ENCODE assay signal across 16 cellular contexts in genomic region chr4:131526686-131527085, GRCh38.
DNase-seq lines count a peak whose midpoint lies in the region; TF ChIP-seq lines count a peak whose summit lies in the region.
"Had no signal": no experiment of that assay in that cellular context is flagged by ENCODE, and none has a peak within 500 bp of the region (broad histone marks: within the 10 kb centered on the region; RNA-seq: fewer than 3 reads in every experiment).

No MANE protein-coding gene starts in this region.

- H3K36me3 ChIP-seq in adipocyte (ENCODE audit: control insufficient read depth, insufficient read depth, low read length, severe bottlenecking), result no peaks in the 10 kb centered on the region
- no peaks in the 10 kb centered on the region for H3K36me3 ChIP-seq in mammary epithelial cell (ENCODE audit: insufficient read depth, low read length)

- no TSS peak for BruUV-seq in mammary epithelial cell (replicated peaks; lab: Mats Ljungman, UMichigan)

- peaks cover 12% of the 10 kb centered on the region for H3K4me1 Mint-ChIP-seq in mesothelial cell of epicardium
- H3K4me1 Mint-ChIP-seq: CD14-positive monocyte had no signal

- no peak overlapping the region for H2AFZ ChIP-seq in mammary epithelial cell (ENCODE audit: low read depth, low read length)

- H3K4me3 ChIP-seq in adipocyte (ENCODE audit: low read length) (no peak overlapping the region), fibroblast of pulmonary artery (replicated peaks; ENCODE audit: low read depth, low read length) (no peak overlapping the region), skeletal muscle cell (ENCODE audit: low read depth, low read length) (no peak overlapping the region), mammary epithelial cell (replicated peaks in 1 of 3; ENCODE audit: insufficient read depth in 1 of 3, low read depth in 2 of 3, low read length in 3 of 3) (no peak overlapping the region)

- no peak overlapping the region for H3K4me2 ChIP-seq in mammary epithelial cell (ENCODE audit: insufficient read depth, low read depth, low read length)

- H3K27me3 Mint-ChIP-seq in mesothelial cell of epicardium (ENCODE audit: low read depth), result no peaks in the 10 kb centered on the region

- H3K27ac ChIP-seq in mammary epithelial cell (ENCODE audit: insufficient read depth, low read depth, low read length), result no peak overlapping the region

- peak; percentile 1 for DNase-seq in adipocyte (ENCODE audit: low read depth)
- DNase-seq in fibroblast of pulmonary artery (ENCODE audit: low read depth), result peak; percentile 18
- no peak for DNase-seq in mesothelial cell of epicardium (ENCODE audit: low spot score in 2 of 2, unreplicated experiment in 2 of 2)
- peak; percentile 14 for DNase-seq in skeletal muscle cell (ENCODE audit: low read depth)
- no peak for DNase-seq in mammary epithelial cell
- DNase-seq in germinal center (ENCODE audit: low spot score), result no peak
- no peak for DNase-seq in NAMALWA (ENCODE audit: low spot score)
- DNase-seq in NK-92 (lab: John Stamatoyannopoulos, UW; ENCODE audit: unreplicated experiment), result no peak
- DNase-seq: CD8-positive, alpha-beta T cell; COR-L47; DMS153; DMS79 treated with DMSO at 0.1 percent for 48 hours; EL; HCEC 1CT; HFFc6 had no signal

- H3K27me3 ChIP-seq in adipocyte (replicated peaks; ENCODE audit: control insufficient read depth, insufficient read depth, low read length) (no peaks in the 10 kb centered on the region), mammary epithelial cell (ENCODE audit: insufficient read depth, low read length) (no peaks in the 10 kb centered on the region)

- H3K36me3 Mint-ChIP-seq in mesothelial cell of epicardium, result no peaks in the 10 kb centered on the region
- H3K36me3 Mint-ChIP-seq: CD14-positive monocyte; CD8-positive, alpha-beta T cell had no signal

- TF ChIP-seq CTCF in fibroblast of pulmonary artery (IDR thresholded peaks at IDR 0.05; ENCODE audit: low read length, missing control alignments) (no peak), mesothelial cell of epicardium (IDR thresholded peaks at IDR 0.05; ENCODE audit: unreplicated experiment) (no peak), mammary epithelial cell (conservative IDR thresholded peaks at IDR 0.05 in 1 of 2, IDR thresholded peaks at IDR 0.05 in 1 of 2; ENCODE audit: extremely low read depth in 1 of 2, insufficient read depth in 1 of 2, low read depth in 1 of 2, low read length in 2 of 2) (no peak)

- H3K9me3 ChIP-seq in adipocyte (ENCODE audit: control insufficient read depth, low read length) (no peaks in the 10 kb centered on the region), mammary epithelial cell (replicated peaks; ENCODE audit: insufficient read depth, low read length) (no peaks in the 10 kb centered on the region)

- intact Hi-C loops in mammary epithelial cell (cut with micrococcal nuclease), result no loop called here

- H3K79me2 ChIP-seq in mammary epithelial cell (ENCODE audit: insufficient read depth, low read length), result no peaks in the 10 kb centered on the region

- CTCF ChIA-PET in mammary epithelial cell (lab: Charles Lee; ENCODE audit: low non-redundant PET), result no interaction called here

- 100% methylated on average over 1 of the region's 1 CpG for WGBS in mammary epithelial cell (ENCODE audit: low coverage, missing lambda C conversion rate)

- H3K4me1 ChIP-seq in adipocyte (ENCODE audit: control insufficient read depth, insufficient read depth, low read length) (no peaks in the 10 kb centered on the region), mammary epithelial cell (ENCODE audit: insufficient read depth, low read length) (no peaks in the 10 kb centered on the region)

- in situ Hi-C loops in mammary epithelial cell (cut with MboI; ENCODE audit: low sequenced_read_pairs in 2 of 2), result no loop called here

- H3K9ac ChIP-seq in adipocyte (ENCODE audit: low read length) (no peak overlapping the region), mammary epithelial cell (ENCODE audit: insufficient read depth, low read length) (no peak overlapping the region)

- H3K4me3 Mint-ChIP-seq in mesothelial cell of epicardium, result no peak overlapping the region
- H3K4me3 Mint-ChIP-seq: CD14-positive monocyte; CD8-positive, alpha-beta T cell; HFFc6 had no signal

- dilution Hi-C loops in mammary epithelial cell (cut with HindIII; ENCODE audit: low sequenced_read_pairs), result no loop called here

- peak overlapping the region; percentile 64 for H3K27ac Mint-ChIP-seq in mesothelial cell of epicardium
- H3K27ac Mint-ChIP-seq: CD14-positive monocyte; CD8-positive, alpha-beta T cell; HFFc6 had no signal

- no peaks in the 10 kb centered on the region for H4K20me1 ChIP-seq in mammary epithelial cell (ENCODE audit: insufficient read depth, low read length)

- peaks cover 9% of the 10 kb centered on the region for H3K9me3 Mint-ChIP-seq in mesothelial cell of epicardium
- H3K9me3 Mint-ChIP-seq: CD8-positive, alpha-beta T cell had no signal

Comparison
In these comparisons a context has a peak if more than half of its experiments do, and no peak if none do; other contexts are left out.
1. DNase-seq: peak in adipocyte (single experiment), fibroblast of pulmonary artery (single experiment) and skeletal muscle cell (single experiment); none in mesothelial cell of epicardium (0 of 2), mammary epithelial cell (single experiment), germinal center (single experiment), NAMALWA (single experiment) and NK-92 (single experiment).